In the genomic region with DNA sequence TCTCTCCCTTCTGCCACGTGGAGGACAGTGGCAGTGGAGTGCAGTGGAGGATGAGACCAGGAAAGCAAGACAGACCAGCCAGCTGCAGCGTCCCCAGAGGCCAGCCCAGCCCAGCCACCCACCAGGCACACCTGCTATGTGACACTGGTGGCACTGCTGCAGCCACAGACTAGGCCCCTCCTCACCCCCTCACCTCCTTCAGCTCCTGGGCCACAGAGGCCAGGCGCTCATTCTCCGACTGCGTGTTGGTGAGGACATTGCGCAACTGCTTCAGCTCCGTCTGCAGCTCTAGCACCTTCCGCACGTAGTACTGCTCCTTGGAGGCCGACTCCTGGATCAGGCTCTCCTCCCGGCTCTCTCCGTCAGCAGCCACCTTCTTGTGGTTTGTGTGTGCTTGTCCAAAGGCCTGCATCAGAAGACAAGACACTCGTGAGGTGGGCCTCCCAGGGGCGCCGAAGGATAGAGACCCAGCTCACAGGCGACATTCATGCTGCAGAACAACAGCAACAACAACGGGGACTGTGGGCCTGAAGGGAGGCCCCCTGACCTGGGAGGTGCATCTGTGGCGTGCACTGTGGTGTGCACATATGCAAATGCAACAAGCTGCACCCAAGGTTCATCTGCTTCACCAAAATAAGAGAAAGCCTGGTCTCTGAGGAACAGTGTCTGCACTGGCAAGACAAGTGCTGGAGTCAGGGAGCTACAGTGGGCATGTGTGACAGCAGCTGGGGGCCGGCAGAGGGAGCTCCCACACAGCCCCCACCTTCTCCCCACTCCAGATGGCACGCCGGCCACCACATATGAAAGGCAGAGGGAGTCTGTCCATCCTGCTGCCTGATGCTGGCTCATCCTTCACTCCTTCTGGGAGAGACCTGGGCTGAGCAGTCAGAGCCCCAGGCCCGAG, we compare ENCODE assay signal across 9 cellular contexts. TPM values are rescaled to one million over a fixed set of nuclear protein-coding genes. Genes with fewer than 3 reads are reported as not detected.
DNase-seq lines count a peak whose midpoint lies in the region; ATAC-seq and TF ChIP-seq lines count a peak whose summit lies in the region.
"Had no signal": no experiment of that assay in that cellular context is flagged by ENCODE, and none has a peak within 500 bp of the region (broad histone marks: within the 10 kb centered on the region; RNA-seq: fewer than 3 reads in every experiment).

No MANE protein-coding gene starts in this region.

- CTCF ChIA-PET in activated CD4-positive, alpha-beta T cell treated with anti-CD3 and anti-CD28 coated beads, Interleukin-2, amount 10 ng/mL, durations not matched to agents 7 days and 5 days (lab: Charles Lee), result interaction anchor here (1.4 kb wide), 2 partner anchors 18 to 36 kb away, joined by 4 read pairs; a partner anchor contains a TSS

- no peak for DNase-seq in activated CD4-positive, alpha-beta T cell treated with anti-CD3 and anti-CD28 coated beads, Interleukin-2, amount 10 ng/mL, durations not matched to agents 7 days and 5 days
- no peak for DNase-seq in activated CD4-positive, alpha-beta T cell treated with anti-CD3 and anti-CD28 coated beads for 4 hours
- DNase-seq in NCI-H524 (lab: John Stamatoyannopoulos, UW) (peak; percentile 88 to 89), fibroblast of the aortic adventitia (ENCODE audit: low read depth) (no peak), psoas muscle (peak in 1 of 2 donors; percentile 68), NCI-H2107 (lab: John Stamatoyannopoulos, UW) (no peak), NCI-H128 (lab: John Stamatoyannopoulos, UW; ENCODE audit: unreplicated experiment) (no peak)

- WGBS in psoas muscle, 3 donors, result 74 to 83% (median 75%) methylated on average over 22 of the region's 22 CpGs

- peaks cover 25% of the 10 kb centered on the region for H3K4me1 Mint-ChIP-seq in activated CD4-positive, alpha-beta T cell treated with anti-CD3 and anti-CD28 coated beads, Interleukin-2, amount 10 ng/mL, durations not matched to agents 7 days and 5 days

- H3K9me3 ChIP-seq in psoas muscle, result no peaks in the 10 kb centered on the region
- H3K9me3 ChIP-seq: vagina had no signal

- H3K27ac Mint-ChIP-seq in activated CD4-positive, alpha-beta T cell treated with anti-CD3 and anti-CD28 coated beads, Interleukin-2, amount 10 ng/mL, durations not matched to agents 7 days and 5 days, result peak overlapping the region; percentile 36

- peaks cover 0 to 15% of the 10 kb centered on the region in 2 donors for H3K36me3 ChIP-seq in psoas muscle (ENCODE audit: insufficient read depth in 1 of 2, low read depth in 1 of 2)

- TF ChIP-seq CTCF in fibroblast of the aortic adventitia (IDR thresholded peaks at IDR 0.05; ENCODE audit: insufficient read depth, low read length) (peak; percentile 54), psoas muscle (IDR thresholded peaks at IDR 0.05) (peak; percentile 65)

- intact Hi-C loops in psoas muscle (cut with DNase I), result loop anchor here (2.0 kb wide), 2 partner anchors 60 to 62 kb away; no protein-coding TSS in a partner anchor

- H3K27me3 ChIP-seq in psoas muscle (ENCODE audit: insufficient read depth in 3 of 3, low read length in 2 of 3), result no peaks in the 10 kb centered on the region
- H3K27me3 ChIP-seq: vagina had no signal

- H3K27ac ChIP-seq in psoas muscle, result no peak overlapping the region
- H3K27ac ChIP-seq: vagina had no signal

- H3K36me3 Mint-ChIP-seq in activated CD4-positive, alpha-beta T cell treated with anti-CD3 and anti-CD28 coated beads, Interleukin-2, amount 10 ng/mL, durations not matched to agents 7 days and 5 days (ENCODE audit: low read depth), result peaks cover 12% of the 10 kb centered on the region

- H3K4me3 Mint-ChIP-seq in activated CD4-positive, alpha-beta T cell treated with anti-CD3 and anti-CD28 coated beads, Interleukin-2, amount 10 ng/mL, durations not matched to agents 7 days and 5 days, result no peak overlapping the region

- no peak overlapping the region for H3K4me3 ChIP-seq in fibroblast of the aortic adventitia (ENCODE audit: low read depth, low read length)
- no peak overlapping the region for H3K4me3 ChIP-seq in psoas muscle
- H3K4me3 ChIP-seq: vagina had no signal

- no peaks in the 10 kb centered on the region for H3K27me3 Mint-ChIP-seq in activated CD4-positive, alpha-beta T cell treated with anti-CD3 and anti-CD28 coated beads, Interleukin-2, amount 10 ng/mL, durations not matched to agents 7 days and 5 days

- ATAC-seq in HG02623 (IDR thresholded peaks at IDR 0.05; ENCODE audit: unreplicated experiment), result peak; percentile 74
- peak; percentile 81 to 92 (median 86) for ATAC-seq in psoas muscle

- POLR2A ChIA-PET in activated CD4-positive, alpha-beta T cell treated with anti-CD3 and anti-CD28 coated beads, Interleukin-2, amount 10 ng/mL, durations not matched to agents 7 days and 5 days (lab: Charles Lee), result no interaction called here

- no peaks in the 10 kb centered on the region for H3K9me3 Mint-ChIP-seq in activated CD4-positive, alpha-beta T cell treated with anti-CD3 and anti-CD28 coated beads, Interleukin-2, amount 10 ng/mL, durations not matched to agents 7 days and 5 days

- H3K4me1 ChIP-seq in psoas muscle, result peaks cover 4% of the 10 kb centered on the region

RNA-seq across cellular contexts. Expression of a gene that starts 35.5 kb away (rescaled TPM):
- total RNA-seq in activated CD4-positive, alpha-beta T cell treated with anti-CD3 and anti-CD28 coated beads, Interleukin-2, amount 10 ng/mL, durations not matched to agents 7 days and 5 days, result 10 to 100 TPM; 29.5 to 31.1 TPM
- total RNA-seq in fibroblast of the aortic adventitia (ENCODE audit: low replicate concordance) (24.4 and 39.7 TPM in 2 replicates), psoas muscle (10 to 100 TPM; 21.6 to 32.1 (median 26.0) TPM)
- polyA plus RNA-seq in psoas muscle, result 10 to 100 TPM; 22.4 to 44.4 (median 43.6) TPM

RNA-seq across cellular contexts. Expression of a gene that starts 59.2 kb away (rescaled TPM):
- total RNA-seq in activated CD4-positive, alpha-beta T cell treated with anti-CD3 and anti-CD28 coated beads, Interleukin-2, amount 10 ng/mL, durations not matched to agents 7 days and 5 days, result 10 to 100 TPM in 1 of 2 experiments, 1 to 10 TPM in 1; 9.6 to 10.9 TPM
- 9.6 and 33.0 TPM in 2 replicates for total RNA-seq in fibroblast of the aortic adventitia (ENCODE audit: low replicate concordance)
- total RNA-seq in psoas muscle, result 1 to 10 TPM; 3.9 to 9.9 (median 8.0) TPM
- 10 to 100 TPM in 1 of 3 donors, 1 to 10 TPM in 2; 4.9 to 10.5 (median 9.9) TPM for polyA plus RNA-seq in psoas muscle

Comparison
In these comparisons a context has a peak if more than half of its experiments do, and no peak if none do; other contexts are left out.
1. DNase-seq: peak in NCI-H524 (2 of 2); none in activated CD4-positive, alpha-beta T cell treated with anti-CD3 and anti-CD28 coated beads, Interleukin-2, amount 10 ng/mL, durations not matched to agents 7 days and 5 days (single experiment), activated CD4-positive, alpha-beta T cell treated with anti-CD3 and anti-CD28 coated beads for 4 hours (0 of 2), fibroblast of the aortic adventitia (single experiment), NCI-H2107 (single experiment) and NCI-H128 (single experiment).